In genomic region chr2:63580651-63581050, GRCh38 we compare ENCODE assay signal across 23 cellular contexts. TPM values are rescaled to one million over a fixed set of nuclear protein-coding genes. Genes with fewer than 3 reads are reported as not detected.
DNase-seq lines count a peak whose midpoint lies in the region; ATAC-seq and TF ChIP-seq lines count a peak whose summit lies in the region.
"Had no signal": no experiment of that assay in that cellular context is flagged by ENCODE, and none has a peak within 500 bp of the region (broad histone marks: within the 10 kb centered on the region; RNA-seq: fewer than 3 reads in every experiment).

No MANE protein-coding gene starts in this region.

- H3K4me3 ChIP-seq in heart left ventricle (peak overlapping the region in 1 of 12 donors; percentile 8), adipocyte (ENCODE audit: low read length) (peak overlapping the region; percentile 55), tibial artery (no peak overlapping the region)
- H3K4me3 ChIP-seq: right lobe of liver, upper lobe of right lung had no signal

- H3K9me3 ChIP-seq in heart left ventricle (no peaks in the 10 kb centered on the region), adipocyte (ENCODE audit: control insufficient read depth, low read length) (no peaks in the 10 kb centered on the region), tibial artery (no peaks in the 10 kb centered on the region)
- H3K9me3 ChIP-seq: right lobe of liver, upper lobe of right lung had no signal

- no peak for TF ChIP-seq CTCF in heart left ventricle (IDR thresholded peaks at IDR 0.05)
- TF ChIP-seq CTCF in mesothelial cell of epicardium (IDR thresholded peaks at IDR 0.05; ENCODE audit: unreplicated experiment): no peak
- no peak for TF ChIP-seq CTCF in tibial artery (IDR thresholded peaks at IDR 0.05)

- 60 to 64% (median 60%) methylated on average over 2 of the region's 2 CpGs for WGBS in heart left ventricle, 4 donors

- no peaks in the 10 kb centered on the region for H3K27me3 Mint-ChIP-seq in mesothelial cell of epicardium (ENCODE audit: low read depth)
- H3K27me3 Mint-ChIP-seq: activated CD4-positive, alpha-beta T cell treated with anti-CD3 and anti-CD28 coated beads for 36 hours; naive B cell had no signal

- H3K27ac Mint-ChIP-seq in mesothelial cell of epicardium: peak overlapping the region; percentile 8
- H3K27ac Mint-ChIP-seq: activated CD4-positive, alpha-beta T cell treated with anti-CD3 and anti-CD28 coated beads for 36 hours; activated CD8-positive, alpha-beta T cell treated with anti-CD3 and anti-CD28 coated beads, Interleukin-2, amount 10 ng/mL, durations not matched to agents 7 days and 5 days; naive B cell had no signal

- no peaks in the 10 kb centered on the region for H3K27me3 ChIP-seq in heart left ventricle
- H3K27me3 ChIP-seq in adipocyte (replicated peaks; ENCODE audit: control insufficient read depth, insufficient read depth, low read length): no peaks in the 10 kb centered on the region
- no peaks in the 10 kb centered on the region for H3K27me3 ChIP-seq in tibial artery
- H3K27me3 ChIP-seq: right lobe of liver, upper lobe of right lung had no signal

- peak overlapping the region; percentile 66 for H3K9ac ChIP-seq in adipocyte (ENCODE audit: low read length)

- intact Hi-C loops in heart left ventricle (cut with DNase I) (loop anchor here in 1 of 10 donors (10.0 kb wide), 1 partner anchor 264 kb away; the partner anchor contains the start of gene UGP2), Right ventricle myocardium superior (cut with DNase I) (no loop called here), tibial artery (cut with DNase I; ENCODE audit: low total_unique reads) (loop anchor here (10.0 kb wide), 1 partner anchor 876 kb away; the partner anchor contains the start of gene EHBP1)

- H3K27ac ChIP-seq in heart left ventricle (peak overlapping the region; percentile 36 to 91 (median 72)), tibial artery (peak overlapping the region; percentile 57 to 65)
- H3K27ac ChIP-seq: upper lobe of right lung had no signal

- ATAC-seq in heart left ventricle (no peak), Right ventricle myocardium superior (ENCODE audit: poor library complexity) (no peak)
- ATAC-seq: activated CD4-positive, alpha-beta T cell treated with anti-CD3 and anti-CD28 coated beads for 36 hours; activated CD8-positive, alpha-beta T cell treated with anti-CD3 and anti-CD28 coated beads, Interleukin-2, amount 10 ng/mL, durations not matched to agents 7 days and 5 days; HepG2; upper lobe of right lung had no signal

- H3K36me3 ChIP-seq in heart left ventricle (no peaks in the 10 kb centered on the region), adipocyte (ENCODE audit: control insufficient read depth, insufficient read depth, low read length, severe bottlenecking) (no peaks in the 10 kb centered on the region), tibial artery (no peaks in the 10 kb centered on the region)
- H3K36me3 ChIP-seq: right lobe of liver, upper lobe of right lung had no signal

- no peak for TF ChIP-seq POLR2A in heart left ventricle (IDR thresholded peaks at IDR 0.05)

- H3K4me1 ChIP-seq in heart left ventricle (peaks cover 0 to 28% (median 13%) of the 10 kb centered on the region in 12 donors), adipocyte (ENCODE audit: control insufficient read depth, insufficient read depth, low read length) (peaks cover 17% of the 10 kb centered on the region), tibial artery (peaks cover 0 to 13% (median 5%) of the 10 kb centered on the region in 4 donors)
- H3K4me1 ChIP-seq: right lobe of liver, upper lobe of right lung had no signal

- peaks cover 11% of the 10 kb centered on the region for H3K9me3 Mint-ChIP-seq in mesothelial cell of epicardium

- DNase-seq in heart left ventricle (no peak), Right ventricle myocardium superior (no peak), adipocyte (ENCODE audit: low read depth) (no peak), mesothelial cell of epicardium (ENCODE audit: low spot score in 2 of 2, unreplicated experiment in 2 of 2) (no peak), tibial artery (no peak), NCI-H748 treated with DMSO at 0.1 percent for 48 hours (lab: John Stamatoyannopoulos, UW) (no peak), SHP77 (lab: John Stamatoyannopoulos, UW) (no peak)
- DNase-seq in activated naive CD4-positive, alpha-beta T cell (lab: John Stamatoyannopoulos, UW): no peak
- DNase-seq: activated CD4-positive, alpha-beta T cell treated with anti-CD3 and anti-CD28 coated beads for 36 hours; activated CD8-positive, alpha-beta T cell treated with anti-CD3 and anti-CD28 coated beads, Interleukin-2, amount 10 ng/mL, durations not matched to agents 7 days and 5 days; activated naive CD4-positive, alpha-beta T cell treated with anti-CD3 and anti-CD28 coated beads, Interleukin-2, amount 50 U/mL, for 16 hours; amniotic stem cell; Calu3; H7; naive B cell; NCI-H1436; NCI-H2081; NCI-H2227 treated with DMSO at 0.1 percent for 48 hours; NCI-H526; stimulated activated CD4-positive, alpha-beta T cell treated with anti-CD3 and anti-CD28 coated beads, Interleukin-4, amount 100 ng/mL, for 1 hour; upper lobe of right lung had no signal

- H3K4me3 Mint-ChIP-seq in mesothelial cell of epicardium: no peak overlapping the region
- H3K4me3 Mint-ChIP-seq: activated CD4-positive, alpha-beta T cell treated with anti-CD3 and anti-CD28 coated beads for 36 hours; activated CD8-positive, alpha-beta T cell treated with anti-CD3 and anti-CD28 coated beads, Interleukin-2, amount 10 ng/mL, durations not matched to agents 7 days and 5 days had no signal

- H3K4me1 Mint-ChIP-seq in mesothelial cell of epicardium: peaks cover 12% of the 10 kb centered on the region

- peaks cover 4% of the 10 kb centered on the region for H3K36me3 Mint-ChIP-seq in mesothelial cell of epicardium
- H3K36me3 Mint-ChIP-seq: naive B cell had no signal

RNA-seq across cellular contexts. Expression of gene WDPCP, which starts 7.6 kb away (rescaled TPM):
- total RNA-seq in heart left ventricle: 10 to 100 TPM; 13.9 to 32.2 (median 16.6) TPM
- 1 to 10 TPM; 3.2 to 6.2 TPM for polyA plus RNA-seq in heart left ventricle
- total RNA-seq in Right ventricle myocardium superior: 12.8 TPM
- 27.7 to 30.7 TPM (median 30.1 TPM) in 3 replicates for total RNA-seq in mesothelial cell of epicardium

RNA-seq across cellular contexts. Expression of gene MDH1, which starts 8.1 kb away (rescaled TPM):
- 1,000 to 10,000 TPM in 8 of 9 donors, 100 to 1,000 TPM in 1; 862 to 1,901 (median 1,395) TPM for total RNA-seq in heart left ventricle
- polyA plus RNA-seq in heart left ventricle: 1,000 to 10,000 TPM; 1,118 to 2,242 TPM
- 1,328 TPM for total RNA-seq in Right ventricle myocardium superior
- total RNA-seq in mesothelial cell of epicardium: 134 to 140 TPM (median 136 TPM) in 3 replicates
